Comparison of ENCODE assay signal across 9 cellular contexts in the genomic region with DNA sequence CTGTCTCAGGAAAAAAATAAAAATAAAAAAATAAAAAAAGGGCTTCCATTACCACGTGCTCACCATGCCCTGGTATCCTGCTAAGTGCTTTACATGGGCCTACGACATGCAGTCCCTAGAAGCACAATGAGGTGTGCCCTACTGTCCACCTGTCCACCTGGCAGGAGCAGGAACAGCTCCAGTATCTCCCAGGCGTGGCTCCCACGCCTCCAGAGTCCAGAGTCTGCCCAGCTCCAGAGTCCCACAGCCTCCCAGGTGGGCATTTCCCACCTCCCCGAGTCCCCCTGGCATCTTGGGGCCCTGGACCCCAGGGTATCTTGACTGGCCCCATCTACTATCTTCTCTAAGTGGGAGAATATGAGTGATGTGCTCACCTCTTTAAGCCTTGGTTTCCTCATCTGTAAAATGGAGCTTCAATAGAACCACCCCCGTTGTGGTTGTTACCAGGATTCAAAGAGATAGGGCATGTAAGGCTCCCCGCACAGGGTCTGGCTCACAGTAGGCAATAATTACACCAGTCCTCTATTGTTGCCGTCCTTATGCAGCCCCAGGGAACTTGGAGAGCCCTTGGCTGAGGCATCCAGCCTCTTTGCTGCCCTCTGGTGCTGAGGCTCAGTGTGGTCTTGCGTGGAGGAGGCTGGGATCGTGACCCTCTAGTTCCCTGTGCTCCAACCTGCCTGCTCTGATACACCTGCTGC. TPM values are rescaled to one million over a fixed set of nuclear protein-coding genes. Genes with fewer than 3 reads are reported as not detected.
DNase-seq lines count a peak whose midpoint lies in the region; ATAC-seq, FAIRE-seq and TF ChIP-seq lines count a peak whose summit lies in the region.
"Had no signal": no experiment of that assay in that cellular context is flagged by ENCODE, and none has a peak within 500 bp of the region (broad histone marks: within the 10 kb centered on the region; RNA-seq: fewer than 3 reads in every experiment).

No MANE protein-coding gene starts in this region.

- H4K20me1 ChIP-seq in H1 (replicated peaks in 1 of 2; ENCODE audit: control insufficient read depth in 1 of 2, insufficient read depth in 2 of 2, low read length in 2 of 2): no peaks in the 10 kb centered on the region

- H2AFZ ChIP-seq in H1 (ENCODE audit: low read length) (no peak overlapping the region), parathyroid adenoma (no peak overlapping the region)

- H2BK120ac ChIP-seq in H1 (replicated peaks; ENCODE audit: low read depth, low read length): no peak overlapping the region

- H3K4me3 ChIP-seq in GM12865 (ENCODE audit: low read depth, low read length) (no peak overlapping the region), H1 (ENCODE audit: extremely low read depth in 1 of 4, insufficient read depth in 2 of 4, low read depth in 3 of 4, low read length in 4 of 4) (no peak overlapping the region), parathyroid adenoma (ENCODE audit: low read depth, low read length) (no peak overlapping the region)

- TF ChIP-seq CTCF in GM12865 (IDR thresholded peaks at IDR 0.05; ENCODE audit: insufficient read depth, low read depth, low read length, missing control alignments): peak; percentile 45
- TF ChIP-seq CTCF in H1 (IDR thresholded peaks at IDR 0.05; ENCODE audit: control extremely low read depth in 1 of 3, insufficient read depth in 1 of 3, low read depth in 1 of 3, low read length in 3 of 3): peak; percentile 70 to 92 (median 84)
- peak; percentile 16 for TF ChIP-seq CTCF in parathyroid adenoma (IDR thresholded peaks at IDR 0.05)

- H3K14ac ChIP-seq in H1 (ENCODE audit: insufficient read length): no peak overlapping the region

- H3K4me1 ChIP-seq in H1 (replicated peaks in 1 of 4; ENCODE audit: control insufficient read depth in 3 of 4, insufficient read depth in 4 of 4, low read length in 3 of 4) (peaks cover 0 to 12% (median 5%) of the 10 kb centered on the region in 4 experiments; a peak in 5 of 7 replicates), parathyroid adenoma (no peaks in the 10 kb centered on the region)

- H2BK15ac ChIP-seq in H1 (ENCODE audit: low read length): no peak overlapping the region

- TF ChIP-seq POLR2A in H1 (IDR thresholded peaks at IDR 0.05; ENCODE audit: control extremely low read depth in 1 of 2, low read depth in 2 of 2, low read length in 2 of 2): no peak

- DNase-seq in A172 (ENCODE audit: low spot score): peak; percentile 41
- peak; percentile 46 for DNase-seq in GM12865 (ENCODE audit: low read depth)
- DNase-seq in NCI-H226: peak; percentile 43
- peak in 1 of 2 experiments; percentile 66 for DNase-seq in H1 (ENCODE audit: low read depth in 1 of 2, low spot score in 2 of 2)
- DNase-seq in mesenteric fat pad (ENCODE audit: low spot score): no peak

- CTCF ChIA-PET in H1 (lab: Charles Lee; ENCODE audit: partially characterized antibody): interaction anchor here (0.5 to 20.6 kb wide), 23 partner anchors 6 to 1200 kb away, joined by 3 to 547 read pairs (median 5); a partner anchor contains a TSS

- H2BK5ac ChIP-seq in H1 (ENCODE audit: low read depth, low read length): no peak overlapping the region

- TF ChIP-seq EP300 in H1 (IDR thresholded peaks at IDR 0.05; ENCODE audit: borderline replicate concordance in 1 of 2, low read depth in 2 of 2, low read length in 2 of 2): no peak

- no peaks in the 10 kb centered on the region for H3K79me1 ChIP-seq in H1 (ENCODE audit: low read depth, low read length)

- POLR2A ChIA-PET in H1 (lab: Charles Lee; ENCODE audit: partially characterized antibody): no interaction called here

- H3K36me3 ChIP-seq in H1 (ENCODE audit: control insufficient read depth in 2 of 4, insufficient read depth in 4 of 4, low read length in 3 of 4) (no peaks in the 10 kb centered on the region), parathyroid adenoma (ENCODE audit: control insufficient read depth, insufficient read depth, low read length) (no peaks in the 10 kb centered on the region)

- no peak overlapping the region for H3K18ac ChIP-seq in H1 (ENCODE audit: extremely low read depth, low read length)

- H3K27ac ChIP-seq in H1 (ENCODE audit: low read depth, low read length) (no peak overlapping the region; the same call in 1 of the 2 replicates), parathyroid adenoma (no peak overlapping the region)

- FAIRE-seq in H1 (lab: Jason Lieb, UNC): peak; percentile 95

- no peak overlapping the region for H3K9ac ChIP-seq in H1 (replicated peaks in 1 of 4; ENCODE audit: extremely low read depth in 1 of 4, low read depth in 3 of 4, low read length in 3 of 4)
- no peak overlapping the region for H3K9ac ChIP-seq in parathyroid adenoma

- 58% methylated on average over 10 of the region's 10 CpGs; no CpG with 5 or more reads in 1 of the 2 experiments for WGBS in H1 (ENCODE audit: extremely low coverage in 1 of 2, insufficient coverage in 1 of 2, insufficient read length in 1 of 2, insufficient replicate concordance in 2 of 2, low coverage in 1 of 2, low lambda C conversion rate in 2 of 2, missing lambda C conversion rate in 1 of 2), 2 experiments

- H3K79me2 ChIP-seq in H1 (ENCODE audit: control insufficient read depth in 1 of 2, insufficient read depth in 2 of 2, low read length in 2 of 2) (no peaks in the 10 kb centered on the region), parathyroid adenoma (no peaks in the 10 kb centered on the region)

- H3K9me3 ChIP-seq in H1 (ENCODE audit: insufficient read depth in 2 of 2, low read depth in 1 of 2, low read length in 1 of 2): no peaks in the 10 kb centered on the region
- no peaks in the 10 kb centered on the region for H3K9me3 ChIP-seq in parathyroid adenoma (ENCODE audit: control insufficient read depth, low read length)

- peak overlapping the region; percentile 83; the same call in 1 of the 2 replicates for H2AK5ac ChIP-seq in H1 (ENCODE audit: low read depth, low read length)

- H4K91ac ChIP-seq in H1 (replicated peaks; ENCODE audit: insufficient read length, low read length): no peak overlapping the region

- H2BK20ac ChIP-seq in H1 (ENCODE audit: low read length): 0 out of 2 replicates have a peak overlapping the region, but pooled peaks have one; percentile 28

- no peak overlapping the region for H3K23ac ChIP-seq in H1 (ENCODE audit: insufficient read length)

- no peak for ATAC-seq in GM18511 (IDR thresholded peaks at IDR 0.05; ENCODE audit: unreplicated experiment)
- ATAC-seq in GM21529 (IDR thresholded peaks at IDR 0.05; ENCODE audit: unreplicated experiment): no peak
- ATAC-seq: activated T-cell treated with anti-CD3 and anti-CD28 coated beads, Interleukin-2, amount 50 U/mL, for 72 hours had no signal

- H4K5ac ChIP-seq in H1 (ENCODE audit: insufficient read length, low read depth, low read length): no peak overlapping the region

- H3K23me2 ChIP-seq in H1 (ENCODE audit: low read depth, low read length): no peaks in the 10 kb centered on the region

- H3K4ac ChIP-seq in H1 (replicated peaks; ENCODE audit: insufficient read length, low read depth, low read length): no peak overlapping the region

- no peak overlapping the region for H4K8ac ChIP-seq in H1 (ENCODE audit: extremely low read depth, insufficient read depth, low read length)

- H2BK12ac ChIP-seq in H1 (ENCODE audit: low read depth, low read length): peak overlapping the region; percentile 63; the same call in 1 of the 2 replicates

- peak; percentile 55 to 68 for TF ChIP-seq RAD21 in H1 (IDR thresholded peaks at IDR 0.05 in 1 of 2, conservative IDR thresholded peaks at IDR 0.05 in 1 of 2; ENCODE audit: low read depth in 2 of 2, low read length in 2 of 2)

- H3K56ac ChIP-seq in H1 (replicated peaks; ENCODE audit: insufficient read length, low read depth, low read length): no peak overlapping the region

- H3K4me2 ChIP-seq in H1 (ENCODE audit: insufficient read depth in 1 of 2, low read depth in 2 of 2, low read length in 2 of 2): no peak overlapping the region; a peak in 1 of 4 replicates
- H3K4me2 ChIP-seq in parathyroid adenoma (ENCODE audit: low read length): no peak overlapping the region

- H3K27me3 ChIP-seq in H1 (replicated peaks in 1 of 4; ENCODE audit: control insufficient read depth in 3 of 4, extremely low read depth in 1 of 4, insufficient read depth in 3 of 4, low read length in 3 of 4): peaks cover 0 to 1% (median 0%) of the 10 kb centered on the region in 4 experiments; a peak in 2 of 7 replicates
- H3K27me3 ChIP-seq in parathyroid adenoma (ENCODE audit: control insufficient read depth, insufficient read depth, low read length): no peaks in the 10 kb centered on the region

TF ChIP-seq in H1, 55 proteins besides CTCF, POLR2A, EP300 and RAD21 (continues in another document):
- TF ChIP-seq RNF2 (IDR thresholded peaks at IDR 0.05; ENCODE audit: borderline replicate concordance, low read depth, low read length, missing control alignments, poor library complexity, severe bottlenecking): no peak

RNA-seq across cellular contexts. Expression of a gene that starts 8.9 kb away (rescaled TPM):
- total RNA-seq in A172 (2014; rRNA removed; shearing (Covaris generic)): not detected in 2 replicates
- 1.8 and 2.4 TPM in 2 replicates for total RNA-seq in H1 (2021; fragmentation: NEBNext Ultra II Directional; extraction: Animal tissue kit (Norgen Biotek cat#: 25700))
- polyA plus RNA-seq in H1 (2011; rRNA removed): 1.2 and 1.5 TPM in 2 replicates
- 1.5 TPM for polyA plus RNA-seq in H1 (2011; cell fraction: cytosol; rRNA removed)
- 1.4 TPM for polyA plus RNA-seq in H1 (2011; cell fraction: nucleus; rRNA removed)
- polyA plus RNA-seq in H1 (2012, experiment 1 of 2): 2.0 to 2.7 TPM (median 2.1 TPM) in 4 replicates
- 3.3 TPM for polyA plus RNA-seq in H1 (2012, experiment 2 of 2)
- 4.1 TPM for polyA plus RNA-seq in H1 (2013, experiment 1 of 2)
- 4.8 TPM for polyA plus RNA-seq in H1 (2013, experiment 2 of 2)
- 0.28 and 0.46 TPM in 2 replicates for polyA minus RNA-seq in H1 (2011; rRNA and poly(A)+ RNA removed)
- not detected for polyA minus RNA-seq in H1 (2011; cell fraction: cytosol; rRNA and poly(A)+ RNA removed)
- not detected for polyA minus RNA-seq in H1 (2011; cell fraction: nucleus; rRNA and poly(A)+ RNA removed)
- total RNA-seq in mesenteric fat pad: 26.6 TPM
- total RNA-seq: activated T-cell treated with anti-CD3 and anti-CD28 coated beads, Interleukin-2, amount 50 U/mL, for 72 hours had no signal

RNA-seq across cellular contexts. Expression of a gene that starts 34.1 kb away (rescaled TPM):
- total RNA-seq in A172 (2014; rRNA removed; shearing (Covaris generic)): not detected in 2 replicates
- total RNA-seq in H1 (2021; fragmentation: NEBNext Ultra II Directional; extraction: Animal tissue kit (Norgen Biotek cat#: 25700)): not detected in 2 replicates
- polyA plus RNA-seq in H1 (2011; rRNA removed): not detected in 2 replicates
- polyA plus RNA-seq in H1 (2011; cell fraction: cytosol; rRNA removed): not detected
- polyA plus RNA-seq in H1 (2011; cell fraction: nucleus; rRNA removed): 0.06 TPM
- polyA plus RNA-seq in H1 (2012, experiment 1 of 2): not detected in 4 replicates
- not detected for polyA plus RNA-seq in H1 (2012, experiment 2 of 2)
- 0.02 TPM for polyA plus RNA-seq in H1 (2013, experiment 1 of 2)
- polyA plus RNA-seq in H1 (2013, experiment 2 of 2): not detected
- 0.09 TPM in 1 of 2 replicates, not detected in the other for polyA minus RNA-seq in H1 (2011; rRNA and poly(A)+ RNA removed)
- not detected for polyA minus RNA-seq in H1 (2011; cell fraction: cytosol; rRNA and poly(A)+ RNA removed)
- not detected for polyA minus RNA-seq in H1 (2011; cell fraction: nucleus; rRNA and poly(A)+ RNA removed)
- total RNA-seq in mesenteric fat pad: not detected
- total RNA-seq: activated T-cell treated with anti-CD3 and anti-CD28 coated beads, Interleukin-2, amount 50 U/mL, for 72 hours had no signal

Comparison
In these comparisons a context has a peak if more than half of its experiments do, and no peak if none do; other contexts are left out.
1. CTCF ChIP-seq: peak in every context shown above with its lines; median percentile 84 in H1; 45 in GM12865; 16 in parathyroid adenoma.